8 cellular contexts compared by ENCODE assay signal in genomic region chr1:171644805-171645483, GRCh38. TPM values are rescaled to one million over a fixed set of nuclear protein-coding genes. Genes with fewer than 3 reads are reported as not detected.
DNase-seq lines count a peak whose midpoint lies in the region; ATAC-seq, FAIRE-seq and TF ChIP-seq lines count a peak whose summit lies in the region.

No MANE protein-coding gene starts in this region.

- H3K36me3 ChIP-seq in WERI-Rb-1 (no peaks in the 10 kb centered on the region), kidney (ENCODE audit: control insufficient read depth in 1 of 2, insufficient read depth in 2 of 2, low read length in 2 of 2) (no peaks in the 10 kb centered on the region)

- TF ChIP-seq CTCF in WERI-Rb-1 (IDR thresholded peaks at IDR 0.05; ENCODE audit: low read depth, low read length) = peak; percentile 94
- peak; percentile 93 for TF ChIP-seq CTCF in cardiac fibroblast (IDR thresholded peaks at IDR 0.05; ENCODE audit: low read depth, low read length)
- peak; percentile 76 for TF ChIP-seq CTCF in kidney (IDR thresholded peaks at IDR 0.05; ENCODE audit: borderline replicate concordance, extremely low read depth, insufficient read depth)

- H3K27ac ChIP-seq in WERI-Rb-1 (no peak overlapping the region), kidney (ENCODE audit: low read depth in 2 of 2, low read length in 2 of 2) (no peak overlapping the region)

- H3K4me1 ChIP-seq in kidney (ENCODE audit: control insufficient read depth in 1 of 2, insufficient read depth in 1 of 2, low read depth in 1 of 2, low read length in 2 of 2) = peaks cover 0 to 8% of the 10 kb centered on the region in 2 donors

- ATAC-seq in HG03060 (IDR thresholded peaks at IDR 0.05; ENCODE audit: low read depth, unreplicated experiment) = peak; percentile 42
- ATAC-seq in HG02970 (IDR thresholded peaks at IDR 0.05; ENCODE audit: low FRiP score, unreplicated experiment) = no peak

- DNase-seq in GM03348 (ENCODE audit: low spot score) (peak; percentile 78), NCI-H2227 treated with DMSO at 0.1 percent for 48 hours (lab: John Stamatoyannopoulos, UW) (peak; percentile 67), WERI-Rb-1 (peak; percentile 94), cardiac fibroblast (ENCODE audit: low read depth in 2 of 2) (peak; percentile 92 to 93), kidney (peak; percentile 73)
- peak; percentile 3 to 24 for DNase-seq in stimulated activated CD4-positive, alpha-beta T cell treated with anti-CD3 and anti-CD28 coated beads, Interleukin-1b, Interleukin-23, amount 100 ng/mL, for 1 hour (ENCODE audit: low read depth in 2 of 2)

- intact Hi-C loops in kidney (cut with DNase I) = loop anchor here (10.0 kb wide), 1 partner anchor 340 kb away; no protein-coding TSS in a partner anchor

- H3K4me3 ChIP-seq in WERI-Rb-1 (ENCODE audit: low read depth, low read length) (no peak overlapping the region), cardiac fibroblast (replicated peaks in 1 of 2; ENCODE audit: low read depth in 2 of 2, low read length in 2 of 2) (no peak overlapping the region), kidney (ENCODE audit: low read length in 2 of 2) (no peak overlapping the region)

- peak overlapping the region in 1 of 2 donors; percentile 22 for H3K9ac ChIP-seq in kidney (ENCODE audit: low read length in 2 of 2)

- FAIRE-seq in kidney (lab: Jason Lieb, UNC) = no peak

- H3K27me3 ChIP-seq in WERI-Rb-1 (ENCODE audit: insufficient read depth, low read depth, severe bottlenecking) = no peaks in the 10 kb centered on the region

- H3K9me3 ChIP-seq in WERI-Rb-1 (ENCODE audit: severe bottlenecking) (no peaks in the 10 kb centered on the region), kidney (ENCODE audit: control insufficient read depth in 1 of 2, low read length in 2 of 2) (no peaks in the 10 kb centered on the region)

RNA-seq across cellular contexts. Expression of gene MYOC, which starts 7.5 kb away (rescaled TPM):
- total RNA-seq in kidney = 0.66 TPM
- not detected for polyA plus RNA-seq in kidney (ENCODE audit: insufficient read depth, low read depth, low replicate concordance)

RNA-seq across cellular contexts. Expression of gene MYOCOS, which starts 22.9 kb away (rescaled TPM):
- total RNA-seq in kidney = 0.54 TPM
- polyA plus RNA-seq in kidney (ENCODE audit: insufficient read depth, low read depth, low replicate concordance) = 0.54 TPM

Comparison
In these comparisons a context has a peak if more than half of its experiments do, and no peak if none do; other contexts are left out.
1. DNase-seq: peak in every context shown above with its lines; median percentile 94 in WERI-Rb-1; 92 in cardiac fibroblast; 78 in GM03348; 73 in kidney; 67 in NCI-H2227 treated with DMSO at 0.1 percent for 48 hours; 14 in stimulated activated CD4-positive, alpha-beta T cell treated with anti-CD3 and anti-CD28 coated beads, Interleukin-1b, Interleukin-23, amount 100 ng/mL, for 1 hour.